Comparison of ENCODE assay signal across 1 cellular context in the genomic region with DNA sequence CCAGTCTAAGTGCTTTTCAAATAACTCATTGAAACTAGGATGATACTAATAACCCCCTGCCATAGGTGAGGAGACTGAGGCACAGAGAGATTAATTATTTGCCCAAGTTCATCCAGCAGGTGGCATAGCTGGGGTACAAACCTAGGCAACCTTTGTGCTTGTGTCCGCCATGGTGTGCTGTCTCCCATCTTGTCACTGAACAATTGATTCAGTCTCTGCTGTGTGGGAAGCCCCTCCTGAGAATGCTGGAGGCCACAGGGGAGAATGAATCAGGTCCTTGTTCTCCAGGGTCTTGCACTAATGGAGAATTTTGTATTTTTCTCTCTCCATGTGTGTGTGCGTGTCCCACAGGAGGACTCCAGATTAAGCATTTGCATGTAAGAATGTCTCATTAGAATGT.
TF ChIP-seq lines count a peak whose summit lies in the region.

No MANE protein-coding gene starts in this region.

TF ChIP-seq in K562, 482 proteins besides CTCF, POLR2A, EP300 and RAD21 (continued from another document):
- TF ChIP-seq, protein P1, sequence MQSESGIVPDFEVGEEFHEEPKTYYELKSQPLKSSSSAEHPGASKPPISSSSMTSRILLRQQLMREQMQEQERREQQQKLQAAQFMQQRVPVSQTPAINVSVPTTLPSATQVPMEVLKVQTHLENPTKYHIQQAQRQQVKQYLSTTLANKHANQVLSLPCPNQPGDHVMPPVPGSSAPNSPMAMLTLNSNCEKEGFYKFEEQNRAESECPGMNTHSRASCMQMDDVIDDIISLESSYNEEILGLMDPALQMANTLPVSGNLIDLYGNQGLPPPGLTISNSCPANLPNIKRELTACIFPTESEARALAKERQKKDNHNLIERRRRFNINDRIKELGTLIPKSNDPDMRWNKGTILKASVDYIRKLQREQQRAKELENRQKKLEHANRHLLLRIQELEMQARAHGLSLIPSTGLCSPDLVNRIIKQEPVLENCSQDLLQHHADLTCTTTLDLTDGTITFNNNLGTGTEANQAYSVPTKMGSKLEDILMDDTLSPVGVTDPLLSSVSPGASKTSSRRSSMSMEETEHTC (IDR thresholded peaks at IDR 0.05): no peak
- TF ChIP-seq KAT7 (CRISPR knock-in tag; IDR thresholded peaks at IDR 0.05; ENCODE audit: borderline replicate concordance): no peak
- TF ChIP-seq MTA3 (IDR thresholded peaks at IDR 0.05; ENCODE audit: borderline replicate concordance): no peak
- no peak for TF ChIP-seq FOXK2 (conservative IDR thresholded peaks at IDR 0.05 in 1 of 2, IDR thresholded peaks at IDR 0.05 in 1 of 2; ENCODE audit: low read depth in 2 of 2)
